ENCODE assay signal across 29 cellular contexts in genomic region chr12:69015831-69016230, GRCh38.
"Had no signal": no experiment of that assay in that cellular context is flagged by ENCODE, and none has a peak within 500 bp of the region (broad histone marks: within the 10 kb centered on the region; RNA-seq: fewer than 3 reads in every experiment).

No MANE protein-coding gene starts in this region.

- H3K36me3 ChIP-seq: esophagus squamous epithelium, gastroesophageal sphincter, WERI-Rb-1 had no signal

- H3K4me3 ChIP-seq: esophagus squamous epithelium, gastroesophageal sphincter had no signal

- H3K9me3 ChIP-seq: esophagus squamous epithelium had no signal

- H3K27me3 ChIP-seq: esophagus squamous epithelium, gastroesophageal sphincter had no signal

- DNase-seq: activated B cell treated with CpG ODN at 0.5 μM for 24 hours; activated CD4-positive, alpha-beta T cell treated with anti-CD3 and anti-CD28 coated beads for 48 hours; activated CD4-positive, alpha-beta T cell treated with anti-CD3 and anti-CD28 coated beads, Interleukin-2, amount 50 U/mL, for 1 hour; activated CD4-positive, alpha-beta T cell treated with anti-CD3 and anti-CD28 coated beads, Interleukin-2, amount 50 U/mL, for 48 hours; activated CD8-positive, alpha-beta memory T cell treated with anti-CD3 and anti-CD28 coated beads for 24 hours; activated CD8-positive, alpha-beta T cell treated with anti-CD3 and anti-CD28 coated beads for 36 hours; activated effector memory CD4-positive, alpha-beta T cell treated with Interleukin-2 at 50 U/mL for 16 hours; activated gamma-delta T cell treated with Interleukin-2 at 50 U/mL for 16 hours; activated naive CD4-positive, alpha-beta T cell treated with anti-CD3 and anti-CD28 coated beads, Interleukin-2, amount 50 U/mL, for 16 hours; activated naive CD4-positive, alpha-beta T cell treated with Interleukin-2 at 50 U/mL for 16 hours; activated T-cell treated with anti-CD3 and anti-CD28 coated beads, Interleukin-2, amount 50 U/mL, for 4 hours; amniotic stem cell; anterior cingulate cortex; caudate nucleus; cortex of kidney; dermis blood vessel endothelial cell; effector CD4-positive, alpha-beta T cell; effector memory CD8-positive, alpha-beta T cell; esophagus squamous epithelium; foreskin melanocyte; T-helper 1 cell; T-helper 17 cell; T1000; WERI-Rb-1 had no signal

- H3K4me1 Mint-ChIP-seq: activated B cell treated with CpG ODN at 0.5 μM for 24 hours; activated T-helper 17 cell treated with anti-CD3 and anti-CD28 coated beads, Interleukin-2, amount 50 U/mL, for 72 hours; T-helper 17 cell had no signal

- H3K4me3 Mint-ChIP-seq: activated B cell treated with CpG ODN at 0.5 μM for 24 hours; activated CD8-positive, alpha-beta T cell treated with anti-CD3 and anti-CD28 coated beads for 36 hours; activated naive CD8-positive, alpha-beta T cell; activated T-cell treated with anti-CD3 and anti-CD28 coated beads, Interleukin-2, amount 50 U/mL, for 4 hours; activated T-helper 17 cell treated with anti-CD3 and anti-CD28 coated beads, Interleukin-2, amount 50 U/mL, for 72 hours; effector memory CD8-positive, alpha-beta T cell; T-helper 17 cell; T-helper 2 cell treated with Interferon-gamma antibody and Interleukin-4, amounts not matched to agents 5 μg/mL and 100 μg/mL, for 36 hours had no signal

- H3K27ac ChIP-seq: epithelial cell of prostate, esophagus squamous epithelium, gastroesophageal sphincter, WERI-Rb-1 had no signal

- H3K9me3 Mint-ChIP-seq: activated CD8-positive, alpha-beta T cell treated with anti-CD3 and anti-CD28 coated beads for 36 hours; activated T-cell treated with anti-CD3 and anti-CD28 coated beads, Interleukin-2, amount 50 U/mL, for 4 hours; effector memory CD8-positive, alpha-beta T cell; T-helper 2 cell treated with Interferon-gamma antibody and Interleukin-4, amounts not matched to agents 5 μg/mL and 100 μg/mL, for 36 hours had no signal

- H3K27ac Mint-ChIP-seq: activated B cell treated with CpG ODN at 0.5 μM for 24 hours; activated CD8-positive, alpha-beta T cell treated with anti-CD3 and anti-CD28 coated beads for 36 hours; activated naive CD8-positive, alpha-beta T cell; activated T-helper 17 cell treated with anti-CD3 and anti-CD28 coated beads, Interleukin-2, amount 50 U/mL, for 72 hours; effector memory CD8-positive, alpha-beta T cell; T-helper 17 cell; T-helper 2 cell treated with Interferon-gamma antibody and Interleukin-4, amounts not matched to agents 5 μg/mL and 100 μg/mL, for 36 hours had no signal

- H3K4me1 ChIP-seq: esophagus squamous epithelium, gastroesophageal sphincter had no signal
